ENCODE assay signal across 11 cellular contexts in genomic region chr15:78007965-78008886, GRCh38.
DNase-seq lines count a peak whose midpoint lies in the region; ATAC-seq and TF ChIP-seq lines count a peak whose summit lies in the region.
"Had no signal": no experiment of that assay in that cellular context is flagged by ENCODE, and none has a peak within 500 bp of the region (broad histone marks: within the 10 kb centered on the region; RNA-seq: fewer than 3 reads in every experiment).

No MANE protein-coding gene starts in this region.

- H3K36me3 Mint-ChIP-seq in Caco-2 (ENCODE audit: insufficient read depth, unreplicated experiment) = peaks cover 14% of the 10 kb centered on the region

- CTCF ChIA-PET in Caco-2 (lab: Charles Lee) = no interaction called here

- DNase-seq in GM04503 (ENCODE audit: low read depth) (peak; percentile 54), adipocyte (ENCODE audit: low read depth) (peak; percentile 78), left cardiac atrium (peak; percentile 86), skeletal muscle cell (ENCODE audit: low read depth) (peak; percentile 45), NCI-H510A treated with DMSO at 0.1 percent for 48 hours (lab: John Stamatoyannopoulos, UW) (no peak), Caco-2 (no peak), DMS 273 (lab: John Stamatoyannopoulos, UW; ENCODE audit: unreplicated experiment) (no peak)
- no peak for DNase-seq in stimulated activated CD4-positive, alpha-beta T cell treated with anti-CD3 and anti-CD28 coated beads, Interleukin-2, amount 100 ng/mL, for 48 hours
- DNase-seq: activated T-cell treated with anti-CD3 and anti-CD28 coated beads, Interleukin-2, amount 50 U/mL, for 48 hours had no signal

- BruUV-seq in Caco-2 (replicated peaks; lab: Mats Ljungman, UMichigan) = no TSS peak

- H3K27ac Mint-ChIP-seq in Caco-2 (ENCODE audit: unreplicated experiment) = no peak overlapping the region
- H3K27ac Mint-ChIP-seq: IgD-negative memory B cell; stimulated activated memory B cell treated with anti-CD40 and anti-IgM and Interleukin-4, amounts not matched to agents 10 μg/mL and 1 μg/mL and 100 μg/mL, for 72 hours had no signal

- no peaks in the 10 kb centered on the region for H3K9me3 ChIP-seq in adipocyte (ENCODE audit: control insufficient read depth, low read length)
- H3K9me3 ChIP-seq in Caco-2 = no peaks in the 10 kb centered on the region

- H3K4me3 ChIP-seq in adipocyte (ENCODE audit: low read length) (no peak overlapping the region), skeletal muscle cell (ENCODE audit: low read depth, low read length) (no peak overlapping the region), Caco-2 (ENCODE audit: low read depth, low read length) (no peak overlapping the region)

- no peak for TF ChIP-seq CTCF in Caco-2 (IDR thresholded peaks at IDR 0.05; ENCODE audit: insufficient read depth in 1 of 2, low read depth in 1 of 2, low read length in 1 of 2, severe bottlenecking in 1 of 2, unreplicated experiment in 1 of 2)

- no peaks in the 10 kb centered on the region for H3K9me3 Mint-ChIP-seq in Caco-2 (ENCODE audit: unreplicated experiment)
- H3K9me3 Mint-ChIP-seq: IgD-negative memory B cell; stimulated activated memory B cell treated with anti-CD40 and anti-IgM and Interleukin-4, amounts not matched to agents 10 μg/mL and 1 μg/mL and 100 μg/mL, for 72 hours had no signal

- H3K27me3 ChIP-seq in adipocyte (replicated peaks; ENCODE audit: control insufficient read depth, insufficient read depth, low read length) (no peaks in the 10 kb centered on the region), Caco-2 (replicated peaks; ENCODE audit: control insufficient read depth, insufficient read depth, low read length) (no peaks in the 10 kb centered on the region)

- H3K4me1 ChIP-seq in adipocyte (ENCODE audit: control insufficient read depth, insufficient read depth, low read length) (peaks cover 63% of the 10 kb centered on the region), Caco-2 (peaks cover 12% of the 10 kb centered on the region)

- no peak overlapping the region for H3K4me3 Mint-ChIP-seq in Caco-2 (ENCODE audit: unreplicated experiment)
- H3K4me3 Mint-ChIP-seq: IgD-negative memory B cell; stimulated activated memory B cell treated with anti-CD40 and anti-IgM and Interleukin-4, amounts not matched to agents 10 μg/mL and 1 μg/mL and 100 μg/mL, for 72 hours had no signal

- intact Hi-C loops in left cardiac atrium (cut with DNase I) = loop anchor here in 1 of 2 donors (5.0 kb wide), 2 partner anchors 41 to 49 kb away; no protein-coding TSS in a partner anchor
- intact Hi-C loops in Caco-2 (cut with micrococcal nuclease; ENCODE audit: unreplicated experiment) = no loop called here

- peak overlapping the region; percentile 49 for H3K9ac ChIP-seq in adipocyte (ENCODE audit: low read length)

- H3K4me1 Mint-ChIP-seq in Caco-2 (ENCODE audit: low read depth, unreplicated experiment) = no peaks in the 10 kb centered on the region

- no peaks in the 10 kb centered on the region for H3K27me3 Mint-ChIP-seq in Caco-2 (ENCODE audit: insufficient read depth, unreplicated experiment)
- H3K27me3 Mint-ChIP-seq: IgD-negative memory B cell; stimulated activated memory B cell treated with anti-CD40 and anti-IgM and Interleukin-4, amounts not matched to agents 10 μg/mL and 1 μg/mL and 100 μg/mL, for 72 hours had no signal

- H3K36me3 ChIP-seq in adipocyte (ENCODE audit: control insufficient read depth, insufficient read depth, low read length, severe bottlenecking) (peaks cover 34% of the 10 kb centered on the region), Caco-2 (ENCODE audit: control insufficient read depth, insufficient read depth, low read length) (peaks cover 1% of the 10 kb centered on the region; the same call in 1 of the 2 replicates)

- POLR2A ChIA-PET in Caco-2 (lab: Charles Lee) = no interaction called here

- peak; percentile 45 to 82 for ATAC-seq in left cardiac atrium
- ATAC-seq: stimulated activated memory B cell treated with anti-CD40 and anti-IgM and Interleukin-4, amounts not matched to agents 10 μg/mL and 1 μg/mL and 100 μg/mL, for 72 hours had no signal

Comparison
In these comparisons a context has a peak if more than half of its experiments do, and no peak if none do; other contexts are left out.
1. DNase-seq: peak in GM04503 (single experiment), adipocyte (single experiment), left cardiac atrium (single experiment) and skeletal muscle cell (single experiment); none in stimulated activated CD4-positive, alpha-beta T cell treated with anti-CD3 and anti-CD28 coated beads, Interleukin-2, amount 100 ng/mL, for 48 hours (0 of 2), NCI-H510A treated with DMSO at 0.1 percent for 48 hours (single experiment), Caco-2 (0 of 2) and DMS 273 (single experiment).